ENCODE assay signal across 8 cellular contexts in genomic region chr13:26529441-26529840, GRCh38. TPM values are rescaled to one million over a fixed set of nuclear protein-coding genes. Genes with fewer than 3 reads are reported as not detected.
A peak's percentile ranks its signal among the peaks of the same experiment; 100 is the strongest.
DNase-seq lines count a peak whose midpoint lies in the region; ATAC-seq and TF ChIP-seq lines count a peak whose summit lies in the region.

No MANE protein-coding gene starts in this region.

- TF ChIP-seq CTCF in GM20000 (IDR thresholded peaks at IDR 0.05; ENCODE audit: extremely low read depth, missing control alignments) = no peak

- DNase-seq in GM20000 (ENCODE audit: low spot score) (peak; percentile 20), NCI-H460 (ENCODE audit: extremely low read depth, low read depth) (peak; percentile 27), dermis microvascular lymphatic vessel endothelial cell (ENCODE audit: low read depth in 2 of 2) (peak; percentile 44 to 69), renal cortical epithelial cell (ENCODE audit: low read depth) (peak; percentile 49)

- ATAC-seq in GM19467 (IDR thresholded peaks at IDR 0.05; ENCODE audit: unreplicated experiment) = no peak
- no peak for ATAC-seq in HG03196 (IDR thresholded peaks at IDR 0.05; ENCODE audit: unreplicated experiment)
- no peak for ATAC-seq in HG03460 (IDR thresholded peaks at IDR 0.05; ENCODE audit: unreplicated experiment)
- ATAC-seq in HG03432 (IDR thresholded peaks at IDR 0.05; ENCODE audit: unreplicated experiment) = no peak

RNA-seq across cellular contexts. Expression of gene WASF3, which starts 28.0 kb away (rescaled TPM):
- total RNA-seq in NCI-H460 (2014; rRNA removed; shearing (Covaris generic)) = 5.6 and 5.8 TPM in 2 replicates
- 7.5 and 9.3 TPM in 2 replicates for polyA plus RNA-seq in NCI-H460 (2014; cell fraction: nucleus; rRNA removed)
- total RNA-seq in dermis microvascular lymphatic vessel endothelial cell = 15.8 and 34.3 TPM in 2 replicates
- total RNA-seq in renal cortical epithelial cell = 3.8 and 6.8 TPM in 2 replicates
